9 cellular contexts compared by ENCODE assay signal in the genomic region with DNA sequence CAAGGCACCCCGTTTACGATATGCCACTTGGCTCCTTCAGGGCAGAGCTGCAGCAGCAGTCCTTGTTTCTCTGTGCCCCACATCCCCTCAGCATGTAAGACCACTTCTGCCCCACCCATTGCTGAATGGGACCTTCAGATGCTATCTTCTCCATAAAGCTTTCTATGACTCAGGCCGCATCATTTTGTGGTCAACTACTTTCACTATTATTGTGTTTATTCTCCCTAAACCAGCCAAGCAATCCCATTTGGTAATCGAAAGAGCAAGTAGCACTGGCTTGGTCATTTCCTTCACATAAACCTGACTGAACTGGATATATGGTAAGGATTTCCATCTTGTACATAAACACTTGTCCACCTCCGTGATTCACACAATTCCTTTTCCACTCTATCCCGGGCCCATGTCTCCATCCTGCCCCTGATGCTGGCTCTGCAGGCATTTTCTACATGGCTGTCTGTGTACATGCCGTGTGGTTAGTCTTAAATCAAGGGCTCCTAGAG. TPM values are rescaled to one million over a fixed set of nuclear protein-coding genes. Genes with fewer than 3 reads are reported as not detected.
DNase-seq lines count a peak whose midpoint lies in the region; ATAC-seq, FAIRE-seq and TF ChIP-seq lines count a peak whose summit lies in the region.
"Had no signal": no experiment of that assay in that cellular context is flagged by ENCODE, and none has a peak within 500 bp of the region (broad histone marks: within the 10 kb centered on the region; RNA-seq: fewer than 3 reads in every experiment).

No MANE protein-coding gene starts in this region.

- no peak overlapping the region for H3K18ac ChIP-seq in IMR-90 (ENCODE audit: low read depth, low read length)

- no peak for TF ChIP-seq POLR2A in IMR-90 (IDR thresholded peaks at IDR 0.05; ENCODE audit: low read depth, low read length)
- no peak for TF ChIP-seq POLR2A in uterus (IDR thresholded peaks at IDR 0.05)

- no peaks in the 10 kb centered on the region for H3K36me3 ChIP-seq in CD8-positive, alpha-beta memory T cell (ENCODE audit: insufficient read depth, low read length)
- H3K36me3 ChIP-seq in IMR-90 (ENCODE audit: control insufficient read depth, insufficient read depth, low read length) = no peaks in the 10 kb centered on the region
- no peaks in the 10 kb centered on the region for H3K36me3 ChIP-seq in uterus
- H3K36me3 ChIP-seq: thoracic aorta had no signal

- H2BK15ac ChIP-seq in IMR-90 (ENCODE audit: low read depth, low read length) = peak overlapping the region; percentile 58; the same call in 1 of the 3 replicates

- H3K4me3 ChIP-seq in CD8-positive, alpha-beta memory T cell (ENCODE audit: low read length) = no peak overlapping the region
- no peak overlapping the region for H3K4me3 ChIP-seq in IMR-90 (ENCODE audit: insufficient read depth, low read depth, low read length)
- no peak overlapping the region for H3K4me3 ChIP-seq in astrocyte of the spinal cord (ENCODE audit: low read depth, low read length)
- H3K4me3 ChIP-seq in uterus = no peak overlapping the region
- H3K4me3 ChIP-seq: thoracic aorta had no signal

- no peaks in the 10 kb centered on the region for H3K9me3 Mint-ChIP-seq in CD8-positive, alpha-beta memory T cell

- POLR2A ChIA-PET in CD8-positive, alpha-beta memory T cell (lab: Charles Lee) = interaction anchor here (0.7 kb wide), 1 partner anchor 1054 kb away, joined by 3 read pairs; no protein-coding TSS in a partner anchor
- POLR2A ChIA-PET in IMR-90 (lab: Charles Lee; ENCODE audit: unreplicated experiment) = no interaction called here

- no peak for TF ChIP-seq RAD21 in IMR-90 (IDR thresholded peaks at IDR 0.05; ENCODE audit: low read length)

- H3K27ac ChIP-seq in CD8-positive, alpha-beta memory T cell (ENCODE audit: low read depth, low read length) = no peak overlapping the region
- peak overlapping the region; percentile 36; the same call in 1 of the 2 replicates for H3K27ac ChIP-seq in IMR-90 (ENCODE audit: insufficient read depth, low read length)
- H3K27ac ChIP-seq in uterus = peak overlapping the region in 1 of 2 donors; percentile 2
- H3K27ac ChIP-seq: thoracic aorta had no signal

- peak overlapping the region; percentile 15; the same call in 1 of the 2 replicates for H3K4me2 ChIP-seq in IMR-90 (ENCODE audit: low read depth, low read length)

- H3K27me3 Mint-ChIP-seq in CD8-positive, alpha-beta memory T cell = no peaks in the 10 kb centered on the region

- no peak overlapping the region for H3K56ac ChIP-seq in IMR-90 (ENCODE audit: extremely low read depth, insufficient read depth, low read length)

- H2BK20ac ChIP-seq in IMR-90 (ENCODE audit: low read depth, low read length) = peak overlapping the region; percentile 40

- H3K9me1 ChIP-seq in IMR-90 (ENCODE audit: insufficient read depth, low read length) = peaks cover 13% of the 10 kb centered on the region

- H3K23ac ChIP-seq in IMR-90 (ENCODE audit: low read depth, low read length) = no peak overlapping the region

- H3K14ac ChIP-seq in IMR-90 (replicated peaks; ENCODE audit: low read depth, low read length) = no peak overlapping the region

- intact Hi-C loops in IMR-90 (cut with micrococcal nuclease) (no loop called here), uterus (cut with DNase I; ENCODE audit: low total_unique reads) (no loop called here)

- H3K4ac ChIP-seq in IMR-90 (ENCODE audit: low read depth, low read length) = peak overlapping the region; percentile 24; the same call in 1 of the 2 replicates

- CTCF ChIA-PET in CD8-positive, alpha-beta memory T cell (lab: Charles Lee) = interaction anchor here (1.2 kb wide), 1 partner anchor 19 kb away, joined by 4 read pairs; no protein-coding TSS in a partner anchor
- CTCF ChIA-PET in IMR-90 (lab: Yijun Ruan, JAX) = interaction anchor here (0.6 kb wide), 1 partner anchor 26 kb away, joined by 4 read pairs; no protein-coding TSS in a partner anchor

- H3K36me3 Mint-ChIP-seq in CD8-positive, alpha-beta memory T cell = peaks cover 0 to 14% (median 5%) of the 10 kb centered on the region in 3 donors

- in situ Hi-C loops in IMR-90 (cut with MboI; ENCODE audit: low sequenced_read_pairs) (no loop called here), astrocyte of the spinal cord (cut with HindIII; ENCODE audit: low sequenced_read_pairs) (no loop called here)

- no peaks in the 10 kb centered on the region for H3K27me3 ChIP-seq in CD8-positive, alpha-beta memory T cell (ENCODE audit: insufficient read depth, low read length, poor library complexity, severe bottlenecking)
- H3K27me3 ChIP-seq in IMR-90 (ENCODE audit: control insufficient read depth, insufficient read depth, low read length) (no peaks in the 10 kb centered on the region), uterus (no peaks in the 10 kb centered on the region)

- DNase-seq in CD8-positive, alpha-beta memory T cell = no peak
- DNase-seq in IMR-90 (peak; percentile 97), astrocyte of the spinal cord (ENCODE audit: low read depth, low spot score) (peak; percentile 83), urothelium cell line (ENCODE audit: low spot score) (peak; percentile 50), HUDEP-2 (lab: John Stamatoyannopoulos, UW; ENCODE audit: unreplicated experiment in 76 of 76) (no peak), uterus (no peak)
- DNase-seq in stimulated activated naive CD4-positive, alpha-beta T cell treated with Interleukin-2 at 50 U/mL for 16 hours (lab: John Stamatoyannopoulos, UW) = no peak

- no peaks in the 10 kb centered on the region for H3K79me1 ChIP-seq in IMR-90 (ENCODE audit: low read depth in 1 of 2, low read length in 2 of 2)

- dilution Hi-C loops in IMR-90 (cut with HindIII; ENCODE audit: low sequenced_read_pairs, unreplicated experiment) = no loop called here

- H4K20me1 ChIP-seq in IMR-90 (ENCODE audit: insufficient read depth, low read length) = no peaks in the 10 kb centered on the region; the same call in 1 of the 2 replicates

- H4K8ac ChIP-seq in IMR-90 (ENCODE audit: low read depth in 2 of 2, low read length in 2 of 2) = peak overlapping the region in 1 of 2 experiments; percentile 65; a peak in 2 of 4 replicates

- TF ChIP-seq CTCF in IMR-90 (conservative IDR thresholded peaks at IDR 0.05; ENCODE audit: low read depth, low read length) = no peak
- no peak for TF ChIP-seq CTCF in astrocyte of the spinal cord (IDR thresholded peaks at IDR 0.05; ENCODE audit: low read depth, low read length)
- TF ChIP-seq CTCF in uterus (IDR thresholded peaks at IDR 0.05) = no peak

- H2AFZ ChIP-seq in IMR-90 (replicated peaks; ENCODE audit: low read length, poor library complexity) = peak overlapping the region; percentile 50

- peak overlapping the region; percentile 41 for H2BK5ac ChIP-seq in IMR-90 (ENCODE audit: low read depth, low read length, poor library complexity, severe bottlenecking)

- H3K27ac Mint-ChIP-seq in CD8-positive, alpha-beta memory T cell = peak overlapping the region in 2 of 8 donors; percentile 3 to 86

- H3K9ac ChIP-seq in IMR-90 (ENCODE audit: low read depth, low read length) = no peak overlapping the region

- peak overlapping the region; percentile 95 for H2AK5ac ChIP-seq in IMR-90 (ENCODE audit: low read depth, low read length)

- H3K4me1 Mint-ChIP-seq in CD8-positive, alpha-beta memory T cell = peaks cover 36 to 61% (median 37%) of the 10 kb centered on the region in 3 donors

- no peak overlapping the region for H4K5ac ChIP-seq in IMR-90 (ENCODE audit: low read depth, low read length)

- ATAC-seq in GM21423 (IDR thresholded peaks at IDR 0.05; ENCODE audit: unreplicated experiment) = peak; percentile 54
- ATAC-seq in IMR-90 (ENCODE audit: low read depth) = peak; percentile 91

- H2BK120ac ChIP-seq in IMR-90 (ENCODE audit: low read depth, low read length) = peak overlapping the region; percentile 63

- peaks cover 28% of the 10 kb centered on the region for H3K4me1 ChIP-seq in CD8-positive, alpha-beta memory T cell (ENCODE audit: insufficient read depth, low read length)
- peaks cover 9% of the 10 kb centered on the region for H3K4me1 ChIP-seq in IMR-90 (ENCODE audit: control insufficient read depth, insufficient read depth, low read length)
- H3K4me1 ChIP-seq in uterus = no peaks in the 10 kb centered on the region

- H3K9me3 ChIP-seq in CD8-positive, alpha-beta memory T cell (ENCODE audit: low read length) = no peaks in the 10 kb centered on the region
- H3K9me3 ChIP-seq in IMR-90 (ENCODE audit: control insufficient read depth, insufficient read depth, low read length) (no peaks in the 10 kb centered on the region), uterus (no peaks in the 10 kb centered on the region)
- H3K9me3 ChIP-seq: thoracic aorta had no signal

- BruUV-seq in IMR-90 (replicated peaks; lab: Mats Ljungman, UMichigan) = no TSS peak

- H4K91ac ChIP-seq in IMR-90 (ENCODE audit: insufficient read depth, low read depth, low read length) = peak overlapping the region; percentile 71; the same call in 1 of the 2 replicates

- FAIRE-seq in urothelium cell line (lab: Jason Lieb, UNC) = no peak

- WGBS in IMR-90 (ENCODE audit: extremely low coverage in 2 of 2, insufficient read length in 1 of 2), 2 experiments = 20% methylated on average over 1 of the region's 7 CpGs; no CpG with 5 or more reads in 1 of the 2 experiments

- peak overlapping the region; percentile 66 for H2AK9ac ChIP-seq in IMR-90 (replicated peaks; ENCODE audit: low read depth, low read length, poor library complexity)

- peak overlapping the region in 4 of 7 donors; percentile 14 to 70 (median 42) for H3K4me3 Mint-ChIP-seq in CD8-positive, alpha-beta memory T cell

TF ChIP-seq in IMR-90, 13 proteins besides CTCF, POLR2A, EP300 and RAD21 (continues in another document):
- TF ChIP-seq BHLHE40 (IDR thresholded peaks at IDR 0.05; ENCODE audit: low read depth, low read length) (peak; percentile 4; the same call in 1 of the 2 replicates), MAZ (IDR thresholded peaks at IDR 0.05; ENCODE audit: borderline replicate concordance, low read depth, low read length) (no peak), CEBPB (IDR thresholded peaks at IDR 0.05; ENCODE audit: low read depth, low read length) (peak; percentile 79), NFE2L2 (IDR thresholded peaks at IDR 0.05; ENCODE audit: low read depth, low read length) (no peak)
- TF ChIP-seq, protein P1, sequence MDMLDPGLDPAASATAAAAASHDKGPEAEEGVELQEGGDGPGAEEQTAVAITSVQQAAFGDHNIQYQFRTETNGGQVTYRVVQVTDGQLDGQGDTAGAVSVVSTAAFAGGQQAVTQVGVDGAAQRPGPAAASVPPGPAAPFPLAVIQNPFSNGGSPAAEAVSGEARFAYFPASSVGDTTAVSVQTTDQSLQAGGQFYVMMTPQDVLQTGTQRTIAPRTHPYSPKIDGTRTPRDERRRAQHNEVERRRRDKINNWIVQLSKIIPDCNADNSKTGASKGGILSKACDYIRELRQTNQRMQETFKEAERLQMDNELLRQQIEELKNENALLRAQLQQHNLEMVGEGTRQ (IDR thresholded peaks at IDR 0.05; ENCODE audit: low read depth, low read length) = no peak

RNA-seq across cellular contexts. Expression of a gene that starts 25.7 kb away (rescaled TPM):
- under 1 TPM; 0.28 to 0.47 TPM for total RNA-seq in CD8-positive, alpha-beta memory T cell
- 1.5 TPM for polyA plus RNA-seq in CD8-positive, alpha-beta memory T cell
- total RNA-seq in IMR-90 (2012; rRNA removed) (under 0.01 TPM in 1 of 2 replicates, not detected in the other), uterus (under 1 TPM in 2 of 4 donors, not detected in 2; 0.28 to 0.51 TPM)
- 0.07 and 0.14 TPM in 2 replicates for polyA plus RNA-seq in IMR-90 (2012; rRNA removed)
- polyA plus RNA-seq in IMR-90 (2012; cell fraction: cytosol; rRNA removed) = 0.05 and 0.19 TPM in 2 replicates
- polyA plus RNA-seq in IMR-90 (2012; cell fraction: nucleus; rRNA removed; ENCODE audit: low replicate concordance) = 0.12 TPM in 1 of 2 replicates, not detected in the other
- total RNA-seq: thoracic aorta had no signal

Comparison
In these comparisons a context has a peak if more than half of its experiments do, and no peak if none do; other contexts are left out.
1. DNase-seq: peak in IMR-90 (single experiment), astrocyte of the spinal cord (single experiment) and urothelium cell line (single experiment); none in CD8-positive, alpha-beta memory T cell (0 of 5), stimulated activated naive CD4-positive, alpha-beta T cell treated with Interleukin-2 at 50 U/mL for 16 hours (single experiment), HUDEP-2 (0 of 76) and uterus (0 of 2).